Comparison of ENCODE assay signal across 1 cellular context in genomic region chr4:108849611-108850406, GRCh38.
TF ChIP-seq lines count a peak whose summit lies in the region.

No MANE protein-coding gene starts in this region.

TF ChIP-seq in GM23338, 12 proteins besides CTCF, POLR2A, EP300 and RAD21 (continued from another document):
- no peak for TF ChIP-seq REST (IDR thresholded peaks at IDR 0.05; ENCODE audit: unreplicated experiment)
